Comparison of ENCODE assay signal across 21 cellular contexts in the genomic region with DNA sequence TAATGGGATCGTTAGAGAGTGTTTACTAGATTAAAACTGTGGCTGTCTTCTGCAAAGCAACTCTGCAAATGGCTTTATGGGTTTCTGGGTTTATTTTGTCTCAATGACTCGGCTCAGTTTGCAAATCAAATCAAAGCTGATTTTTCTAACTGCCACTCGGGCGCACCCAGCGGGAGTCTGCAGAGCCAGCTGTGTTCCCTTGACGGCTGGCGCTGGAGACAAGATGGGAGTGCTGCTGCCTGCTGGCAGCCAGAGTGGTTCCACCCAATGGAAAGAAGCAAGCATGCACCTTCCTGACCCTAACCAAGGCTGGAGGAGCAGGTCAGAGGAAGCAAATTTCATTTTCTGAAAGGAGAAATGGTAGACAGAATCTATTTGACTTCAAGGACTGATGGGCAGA.
DNase-seq lines count a peak whose midpoint lies in the region; ATAC-seq and TF ChIP-seq lines count a peak whose summit lies in the region.
"Had no signal": no experiment of that assay in that cellular context is flagged by ENCODE, and none has a peak within 500 bp of the region (broad histone marks: within the 10 kb centered on the region; RNA-seq: fewer than 3 reads in every experiment).

No MANE protein-coding gene starts in this region.

- H3K79me2 ChIP-seq in SK-N-SH (ENCODE audit: insufficient read depth): no peaks in the 10 kb centered on the region

- ATAC-seq in SK-N-SH treated with all-trans-retinoic acid at 6 μM for 48 hours: no peak
- no peak for ATAC-seq in naive thymus-derived CD8-positive, alpha-beta T cell
- ATAC-seq: activated CD4-positive, CD25-positive, alpha-beta regulatory T cell treated with anti-CD3 and anti-CD28 coated beads, Interleukin-2, amount 50 U/mL, for 24 hours; activated CD8-positive, alpha-beta T cell treated with anti-CD3 and anti-CD28 coated beads for 36 hours; activated T-cell treated with anti-CD3 and anti-CD28 coated beads, Interleukin-2, amount 50 U/mL, for 4 hours; foreskin keratinocyte; K562; lower lobe of right lung; sciatic nerve had no signal

- H3K4me3 Mint-ChIP-seq in naive thymus-derived CD8-positive, alpha-beta T cell: no peak overlapping the region
- H3K4me3 Mint-ChIP-seq: activated CD8-positive, alpha-beta T cell treated with anti-CD3 and anti-CD28 coated beads for 36 hours; activated naive CD4-positive, alpha-beta T cell treated with anti-CD3 and anti-CD28 coated beads, Interleukin-2, amount 10 ng/mL, durations not matched to agents 7 days and 5 days; activated T-cell treated with anti-CD3 and anti-CD28 coated beads, Interleukin-2, amount 50 U/mL, for 4 hours; CD14-positive monocyte had no signal

- peaks cover 0 to 11% (median 3%) of the 10 kb centered on the region in 5 donors for H3K27me3 Mint-ChIP-seq in naive thymus-derived CD8-positive, alpha-beta T cell
- H3K27me3 Mint-ChIP-seq: activated naive CD4-positive, alpha-beta T cell treated with anti-CD3 and anti-CD28 coated beads, Interleukin-2, amount 10 ng/mL, durations not matched to agents 7 days and 5 days had no signal

- H3K36me3 ChIP-seq in SK-N-SH (replicated peaks in 1 of 2; ENCODE audit: control insufficient read depth in 1 of 2, insufficient read depth in 2 of 2, low read length in 1 of 2) (no peaks in the 10 kb centered on the region), thyroid gland (no peaks in the 10 kb centered on the region)
- H3K36me3 ChIP-seq: lower lobe of right lung, tibial artery had no signal

- H3K4me2 ChIP-seq in SK-N-SH: no peak overlapping the region

- H3F3A ChIP-seq in SK-N-SH (replicated peaks; ENCODE audit: insufficient read depth): no peaks in the 10 kb centered on the region

- no peak overlapping the region for H2AFZ ChIP-seq in SK-N-SH (ENCODE audit: low read depth)

- TF ChIP-seq CTCF in SK-N-SH (IDR thresholded peaks at IDR 0.05) (no peak), thyroid gland (IDR thresholded peaks at IDR 0.05) (no peak)

- POLR2A ChIA-PET in SK-N-SH (lab: Yijun Ruan, JAX): no interaction called here
- POLR2A ChIA-PET in naive thymus-derived CD8-positive, alpha-beta T cell (lab: Charles Lee): no interaction called here

- 4% methylated on average over 6 of the region's 7 CpGs for WGBS in SK-N-SH (ENCODE audit: low lambda C conversion rate)
- 27 to 32% methylated on average over 7 of the region's 7 CpGs for WGBS in thyroid gland, 2 donors

- CTCF ChIA-PET in SK-N-SH (lab: Yijun Ruan, JAX): interaction anchor here (0.8 to 1.5 kb wide), 4 partner anchors 231 to 539 kb away, joined by 3 to 4 read pairs (median 4); no protein-coding TSS in a partner anchor

- peak; percentile 34 for TF ChIP-seq RAD21 in SK-N-SH (IDR thresholded peaks at IDR 0.05; ENCODE audit: low read length)

- no peaks in the 10 kb centered on the region for H4K20me1 ChIP-seq in SK-N-SH (ENCODE audit: insufficient read depth)

- no peak for TF ChIP-seq POLR2A in thyroid gland (IDR thresholded peaks at IDR 0.05)

- no peak for TF ChIP-seq EP300 in SK-N-SH (IDR thresholded peaks at IDR 0.05; ENCODE audit: borderline replicate concordance in 1 of 2, low read depth in 1 of 2, low read length in 1 of 2)

- H3K9me3 Mint-ChIP-seq in naive thymus-derived CD8-positive, alpha-beta T cell: peaks cover 0 to 11% (median 4%) of the 10 kb centered on the region in 9 donors

- H3K9ac ChIP-seq in SK-N-SH: no peak overlapping the region

- H3K27me3 ChIP-seq in SK-N-SH (ENCODE audit: insufficient read depth): no peaks in the 10 kb centered on the region
- H3K27me3 ChIP-seq in thyroid gland: no peaks in the 10 kb centered on the region
- H3K27me3 ChIP-seq: foreskin keratinocyte, tibial artery had no signal

- H3K4me1 Mint-ChIP-seq in naive thymus-derived CD8-positive, alpha-beta T cell: no peaks in the 10 kb centered on the region
- H3K4me1 Mint-ChIP-seq: activated naive CD4-positive, alpha-beta T cell treated with anti-CD3 and anti-CD28 coated beads, Interleukin-2, amount 10 ng/mL, durations not matched to agents 7 days and 5 days; CD14-positive monocyte had no signal

- DNase-seq in SK-N-SH (peak; percentile 31), NCI-H526 (lab: John Stamatoyannopoulos, UW) (peak; percentile 92 to 96), globus pallidus (ENCODE audit: low spot score) (peak; percentile 57), HuH-7 (ENCODE audit: low spot score) (no peak), thyroid gland (no peak), SKM-1 treated with dmso at 0.1 percent for 144 hours (lab: John Stamatoyannopoulos, UW; ENCODE audit: unreplicated experiment) (no peak)
- no peak for DNase-seq in naive thymus-derived CD8-positive, alpha-beta T cell
- DNase-seq: activated CD8-positive, alpha-beta T cell treated with anti-CD3 and anti-CD28 coated beads for 36 hours; activated naive CD4-positive, alpha-beta T cell treated with anti-CD3 and anti-CD28 coated beads, Interleukin-2, amount 10 ng/mL, durations not matched to agents 7 days and 5 days; activated T-cell treated with anti-CD3 and anti-CD28 coated beads, Interleukin-2, amount 50 U/mL, for 4 hours; aorta; foreskin keratinocyte; islet precursor cell; lower lobe of right lung; stimulated activated CD4-positive, alpha-beta T cell treated with anti-CD3 and anti-CD28 coated beads, Interleukin-15, amount 100 ng/mL, for 24 hours; tibial artery had no signal

- no peaks in the 10 kb centered on the region for H3K9me2 ChIP-seq in SK-N-SH

- no peaks in the 10 kb centered on the region for H3K36me3 Mint-ChIP-seq in naive thymus-derived CD8-positive, alpha-beta T cell
- H3K36me3 Mint-ChIP-seq: activated naive CD4-positive, alpha-beta T cell treated with anti-CD3 and anti-CD28 coated beads, Interleukin-2, amount 10 ng/mL, durations not matched to agents 7 days and 5 days; CD14-positive monocyte had no signal

- intact Hi-C loops in thyroid gland (cut with DNase I): no loop called here

- no peaks in the 10 kb centered on the region for H3K4me1 ChIP-seq in SK-N-SH (ENCODE audit: control insufficient read depth in 1 of 2, insufficient read depth in 2 of 2, low read depth in 1 of 2, low read length in 1 of 2)
- no peaks in the 10 kb centered on the region for H3K4me1 ChIP-seq in thyroid gland
- H3K4me1 ChIP-seq: foreskin keratinocyte, lower lobe of right lung, tibial artery had no signal

- H3K4me3 ChIP-seq in SK-N-SH (ENCODE audit: low read depth in 2 of 2, low read length in 1 of 2) (no peak overlapping the region), thyroid gland (replicated peaks in 1 of 3) (no peak overlapping the region)
- H3K4me3 ChIP-seq: K562, lower lobe of right lung, tibial artery had no signal

- no peaks in the 10 kb centered on the region for H3K9me3 ChIP-seq in SK-N-SH
- no peaks in the 10 kb centered on the region for H3K9me3 ChIP-seq in thyroid gland
- H3K9me3 ChIP-seq: lower lobe of right lung, tibial artery had no signal

- no peak overlapping the region for H3K27ac Mint-ChIP-seq in naive thymus-derived CD8-positive, alpha-beta T cell
- H3K27ac Mint-ChIP-seq: activated CD8-positive, alpha-beta T cell treated with anti-CD3 and anti-CD28 coated beads for 36 hours; activated naive CD4-positive, alpha-beta T cell treated with anti-CD3 and anti-CD28 coated beads, Interleukin-2, amount 10 ng/mL, durations not matched to agents 7 days and 5 days; CD14-positive monocyte had no signal

- H3K27ac ChIP-seq in SK-N-SH (ENCODE audit: low read depth in 2 of 2, low read length in 1 of 2): no peak overlapping the region
- no peak overlapping the region for H3K27ac ChIP-seq in thyroid gland
- H3K27ac ChIP-seq: foreskin keratinocyte, lower lobe of right lung, tibial artery had no signal

TF ChIP-seq in SK-N-SH, 30 proteins besides CTCF, POLR2A, EP300 and RAD21 (continues in another document):
- TF ChIP-seq, protein P1, sequence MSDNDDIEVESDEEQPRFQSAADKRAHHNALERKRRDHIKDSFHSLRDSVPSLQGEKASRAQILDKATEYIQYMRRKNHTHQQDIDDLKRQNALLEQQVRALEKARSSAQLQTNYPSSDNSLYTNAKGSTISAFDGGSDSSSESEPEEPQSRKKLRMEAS (IDR thresholded peaks at IDR 0.05; ENCODE audit: low read depth): no peak
- TF ChIP-seq TCF12 (IDR thresholded peaks at IDR 0.05) (no peak), ELF1 (IDR thresholded peaks at IDR 0.05) (no peak), MXI1 (IDR thresholded peaks at IDR 0.05; ENCODE audit: low read depth, low read length) (no peak), SMC3 (IDR thresholded peaks at IDR 0.05; ENCODE audit: low read depth, low read length) (no peak), MEF2A (IDR thresholded peaks at IDR 0.05; ENCODE audit: borderline replicate concordance, low read depth) (no peak), CHD2 (IDR thresholded peaks at IDR 0.05; ENCODE audit: low read length, partially characterized antibody) (no peak), YY1 (IDR thresholded peaks at IDR 0.05; ENCODE audit: low read depth) (no peak)

TF ChIP-seq in SK-N-SH treated with all-trans-retinoic acid at 6 μM for 48 hours, 23 proteins besides CTCF, POLR2A, EP300 and RAD21 (continues in another document):
- TF ChIP-seq SNAI2 (CRISPR knock-in tag; IDR thresholded peaks at IDR 0.05) (no peak), ESRRG (CRISPR knock-in tag; IDR thresholded peaks at IDR 0.05) (no peak), PPARA (CRISPR knock-in tag; IDR thresholded peaks at IDR 0.05; ENCODE audit: borderline replicate concordance) (no peak), ZFP3 (CRISPR knock-in tag; IDR thresholded peaks at IDR 0.05) (no peak), BACH2 (CRISPR knock-in tag; IDR thresholded peaks at IDR 0.05; ENCODE audit: borderline replicate concordance) (no peak), TCF4 (CRISPR knock-in tag; IDR thresholded peaks at IDR 0.05; ENCODE audit: borderline replicate concordance) (no peak), ZNF8 (CRISPR knock-in tag; IDR thresholded peaks at IDR 0.05) (no peak), OSR1 (CRISPR knock-in tag; IDR thresholded peaks at IDR 0.05) (no peak), TOX (CRISPR knock-in tag; IDR thresholded peaks at IDR 0.05; ENCODE audit: borderline replicate concordance) (no peak)
- TF ChIP-seq, protein P2, sequence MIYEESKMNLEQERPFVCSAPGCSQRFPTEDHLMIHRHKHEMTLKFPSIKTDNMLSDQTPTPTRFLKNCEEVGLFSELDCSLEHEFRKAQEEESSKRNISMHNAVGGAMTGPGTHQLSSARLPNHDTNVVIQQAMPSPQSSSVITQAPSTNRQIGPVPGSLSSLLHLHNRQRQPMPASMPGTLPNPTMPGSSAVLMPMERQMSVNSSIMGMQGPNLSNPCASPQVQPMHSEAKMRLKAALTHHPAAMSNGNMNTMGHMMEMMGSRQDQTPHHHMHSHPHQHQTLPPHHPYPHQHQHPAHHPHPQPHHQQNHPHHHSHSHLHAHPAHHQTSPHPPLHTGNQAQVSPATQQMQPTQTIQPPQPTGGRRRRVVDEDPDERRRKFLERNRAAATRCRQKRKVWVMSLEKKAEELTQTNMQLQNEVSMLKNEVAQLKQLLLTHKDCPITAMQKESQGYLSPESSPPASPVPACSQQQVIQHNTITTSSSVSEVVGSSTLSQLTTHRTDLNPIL (CRISPR knock-in tag; IDR thresholded peaks at IDR 0.05; ENCODE audit: low read depth): no peak

Comparison
In these comparisons a context has a peak if more than half of its experiments do, and no peak if none do; other contexts are left out.
1. DNase-seq: peak in SK-N-SH (single experiment), NCI-H526 (2 of 2) and globus pallidus (single experiment); none in HuH-7 (single experiment), naive thymus-derived CD8-positive, alpha-beta T cell (0 of 10), thyroid gland (0 of 2) and SKM-1 treated with dmso at 0.1 percent for 144 hours (single experiment).